ENCODE assay signal across 24 cellular contexts in genomic region chr19:17682273-17682672, GRCh38. TPM values are rescaled to one million over a fixed set of nuclear protein-coding genes. Genes with fewer than 3 reads are reported as not detected.
A peak's percentile ranks its signal among the peaks of the same experiment; 100 is the strongest.
DNase-seq lines count a peak whose midpoint lies in the region; ATAC-seq, FAIRE-seq and TF ChIP-seq lines count a peak whose summit lies in the region.
"Had no signal": no experiment of that assay in that cellular context is flagged by ENCODE, and none has a peak within 500 bp of the region (broad histone marks: within the 10 kb centered on the region; RNA-seq: fewer than 3 reads in every experiment).

No MANE protein-coding gene starts in this region.

- no peak for ATAC-seq in HepG2
- ATAC-seq in right lobe of liver, result no peak
- no peak for ATAC-seq in K562
- no peak for ATAC-seq in activated CD4-positive, CD25-positive, alpha-beta regulatory T cell treated with anti-CD3 and anti-CD28 coated beads, Interleukin-2, amount 50 U/mL, for 24 hours

- H3K36me3 ChIP-seq in HepG2 (replicated peaks in 1 of 2; ENCODE audit: control insufficient read depth in 1 of 2, insufficient read depth in 2 of 2, low read length in 2 of 2), result no peaks in the 10 kb centered on the region
- no peaks in the 10 kb centered on the region for H3K36me3 ChIP-seq in right lobe of liver
- no peaks in the 10 kb centered on the region for H3K36me3 ChIP-seq in HEK293 (ENCODE audit: control insufficient read depth in 2 of 2, insufficient read depth in 1 of 2, low read length in 2 of 2)
- no peaks in the 10 kb centered on the region for H3K36me3 ChIP-seq in K562 (ENCODE audit: control insufficient read depth, insufficient read depth, low read length)
- H3K36me3 ChIP-seq: BLaER1 had no signal

- peaks cover 5% of the 10 kb centered on the region for H3K9me3 Mint-ChIP-seq in glutamatergic neuron (ENCODE audit: unreplicated experiment)
- H3K9me3 Mint-ChIP-seq: CD4-positive, CD25-positive, alpha-beta regulatory T cell; CD8-positive, alpha-beta memory T cell had no signal

- DNase-seq in HepG2 (ENCODE audit: low spot score) (no peak), right lobe of liver (no peak), K562 (ENCODE audit: extremely low read depth in 1 of 4, low spot score in 3 of 4) (no peak), glutamatergic neuron (no peak), GM12891 (ENCODE audit: insufficient read length, low spot score) (no peak)
- DNase-seq: BE2C, C1 segment of cervical spinal cord, COR-L47, DMS 273 treated with DMSO at 0.1 percent for 48 hours, DMS153, DMS53, DMS79, GDM1 had no signal

- peak overlapping the region; percentile 28 for H3K27ac Mint-ChIP-seq in glutamatergic neuron (ENCODE audit: unreplicated experiment)
- H3K27ac Mint-ChIP-seq: CD14-positive monocyte; CD4-positive, alpha-beta memory T cell; CD4-positive, CD25-positive, alpha-beta regulatory T cell; CD8-positive, alpha-beta memory T cell had no signal

- intact Hi-C loops in HepG2 (cut with micrococcal nuclease; ENCODE audit: unreplicated experiment), result no loop called here
- intact Hi-C loops in right lobe of liver (cut with DNase I), result no loop called here
- intact Hi-C loops in K562 (cut with micrococcal nuclease), result no loop called here

- H3K79me2 ChIP-seq in HepG2 (ENCODE audit: insufficient read depth, low read length) (no peaks in the 10 kb centered on the region), K562 (ENCODE audit: control insufficient read depth, insufficient read depth, low read length) (no peaks in the 10 kb centered on the region)

- H3K4me3 Mint-ChIP-seq in glutamatergic neuron (ENCODE audit: unreplicated experiment), result peak overlapping the region; percentile 49
- H3K4me3 Mint-ChIP-seq: CD14-positive monocyte; CD4-positive, alpha-beta memory T cell; CD8-positive, alpha-beta memory T cell had no signal

- no peaks in the 10 kb centered on the region for H3K4me1 ChIP-seq in HepG2 (ENCODE audit: insufficient read depth, low read length)
- H3K4me1 ChIP-seq in right lobe of liver, result no peaks in the 10 kb centered on the region
- no peaks in the 10 kb centered on the region for H3K4me1 ChIP-seq in HEK293 (ENCODE audit: control insufficient read depth, insufficient read depth, low read length)
- peaks cover 8 to 25% of the 10 kb centered on the region in 2 experiments; a peak in 4 of 5 replicates for H3K4me1 ChIP-seq in K562 (replicated peaks in 1 of 2; ENCODE audit: control insufficient read depth in 2 of 2, insufficient read depth in 2 of 2, low read length in 2 of 2)
- H3K4me1 ChIP-seq: BE2C had no signal

- no peak for TF ChIP-seq CTCF in HepG2 (CRISPR knock-in tag; IDR thresholded peaks at IDR 0.05)
- no peak for TF ChIP-seq CTCF in right lobe of liver (IDR thresholded peaks at IDR 0.05)
- TF ChIP-seq CTCF in HEK293 (tag by site-specific recombination; IDR thresholded peaks at IDR 0.05), result no peak
- no peak for TF ChIP-seq CTCF in K562 (IDR thresholded peaks at IDR 0.05 in 2 of 3, conservative IDR thresholded peaks at IDR 0.05 in 1 of 3; ENCODE audit: insufficient read depth in 2 of 3, low read depth in 1 of 3, low read length in 3 of 3)
- TF ChIP-seq CTCF in glutamatergic neuron (IDR thresholded peaks at IDR 0.05; ENCODE audit: partially characterized antibody, unreplicated experiment), result no peak

- H3K9ac ChIP-seq in HepG2 (ENCODE audit: insufficient read depth, low read depth, low read length) (no peak overlapping the region), K562 (ENCODE audit: insufficient read depth in 1 of 2, low read depth in 2 of 2, low read length in 2 of 2) (no peak overlapping the region)
- H3K9ac ChIP-seq: BLaER1 had no signal

- TF ChIP-seq RAD21 in HepG2 (CRISPR knock-in tag; IDR thresholded peaks at IDR 0.05) (no peak), K562 (CRISPR knock-in tag; conservative IDR thresholded peaks at IDR 0.05 in 1 of 2, IDR thresholded peaks at IDR 0.05 in 1 of 2) (no peak)

- POLR2A ChIA-PET in HepG2 (lab: Yijun Ruan, JAX), result no interaction called here
- POLR2A ChIA-PET in HEK293 (lab: Yijun Ruan, JAX), result interaction anchor here (0.5 kb wide), 1 partner anchor 45 kb away, joined by 3 read pairs; no protein-coding TSS in a partner anchor
- POLR2A ChIA-PET in K562 (lab: Yijun Ruan, JAX), result interaction anchor here (0.6 kb wide), 2 partner anchors 75 to 94 kb away, joined by 3 read pairs; no protein-coding TSS in a partner anchor

- peaks cover 7% of the 10 kb centered on the region for H3K27me3 Mint-ChIP-seq in glutamatergic neuron (ENCODE audit: unreplicated experiment)

- no peak for FAIRE-seq in HepG2 (lab: Jason Lieb, UNC)
- FAIRE-seq in K562 (lab: Jason Lieb, UNC), result no peak
- FAIRE-seq in GM12891 (lab: Jason Lieb, UNC), result no peak
- FAIRE-seq: A204.1, GM12878, GM19239 had no signal

- TF ChIP-seq EP300 in HepG2 (IDR thresholded peaks at IDR 0.05; ENCODE audit: low read depth in 2 of 2, low read length in 2 of 2), result no peak
- TF ChIP-seq EP300 in HepG2 (CRISPR knock-in tag; IDR thresholded peaks at IDR 0.05; ENCODE audit: borderline replicate concordance), result no peak
- no peak for TF ChIP-seq EP300 in K562 (IDR thresholded peaks at IDR 0.05; ENCODE audit: low read length)

- TF ChIP-seq POLR2A in HepG2 (IDR thresholded peaks at IDR 0.05; ENCODE audit: insufficient read depth in 1 of 2, low read depth in 2 of 2, low read length in 2 of 2), result no peak
- TF ChIP-seq POLR2A in right lobe of liver (IDR thresholded peaks at IDR 0.05), result no peak
- no peak for TF ChIP-seq POLR2A in K562 (conservative IDR thresholded peaks at IDR 0.05)
- no peak for TF ChIP-seq POLR2A in GM12891 (IDR thresholded peaks at IDR 0.05; ENCODE audit: low read depth, low read length)

- H2AFZ ChIP-seq in HepG2 (ENCODE audit: low read length), result no peak overlapping the region
- H2AFZ ChIP-seq in K562 (ENCODE audit: low read depth, low read length), result no peak overlapping the region

- no peaks in the 10 kb centered on the region for H4K20me1 ChIP-seq in HepG2 (ENCODE audit: insufficient read depth, low read length)
- H4K20me1 ChIP-seq in K562 (replicated peaks; ENCODE audit: control insufficient read depth, insufficient read depth, low read length), result peaks cover 10% of the 10 kb centered on the region

- CTCF ChIA-PET in HepG2 (lab: Yijun Ruan, JAX; ENCODE audit: low intra/inter-chr PET ratio, low total read pairs) (no interaction called here), HEK293 (lab: Yijun Ruan, JAX) (interaction anchor here (0.7 kb wide), 1 partner anchor 8 kb away, joined by 3 read pairs; no protein-coding TSS in a partner anchor), K562 (lab: Yijun Ruan, JAX; ENCODE audit: low intra/inter-chr PET ratio) (no interaction called here)

- H3K9me3 ChIP-seq in HepG2 (ENCODE audit: low read length), result no peaks in the 10 kb centered on the region
- H3K9me3 ChIP-seq in right lobe of liver, result no peaks in the 10 kb centered on the region
- H3K9me3 ChIP-seq in HEK293 (ENCODE audit: control insufficient read depth, insufficient read depth, low read depth, low read length), result no peaks in the 10 kb centered on the region
- H3K9me3 ChIP-seq in K562 (replicated peaks; ENCODE audit: control insufficient read depth, insufficient read depth, low read depth, low read length), result no peaks in the 10 kb centered on the region
- H3K9me3 ChIP-seq: BE2C, BLaER1 had no signal

- in situ Hi-C loops in HepG2 (cut with HindIII; ENCODE audit: extremely low pct_ligation_motif_present, low pct_unique_long_range_greater_than_20kb), result no loop called here
- in situ Hi-C loops in K562 (cut with MboI), result no loop called here

- H3K27me3 ChIP-seq in HepG2 (ENCODE audit: control insufficient read depth in 1 of 2, insufficient read depth in 2 of 2, low read length in 2 of 2) (peaks cover 3 to 18% of the 10 kb centered on the region in 2 experiments; a peak in 3 of 5 replicates), right lobe of liver (no peaks in the 10 kb centered on the region), K562 (ENCODE audit: control insufficient read depth in 2 of 2, insufficient read depth in 2 of 2, low read length in 2 of 2) (peaks cover 0 to 5% of the 10 kb centered on the region in 2 experiments; a peak in 2 of 5 replicates)
- H3K27me3 ChIP-seq: BE2C had no signal

- H3K27ac ChIP-seq in HepG2 (ENCODE audit: extremely low read length, insufficient read depth, low read length) (no peak overlapping the region), right lobe of liver (no peak overlapping the region), HEK293 (ENCODE audit: extremely low read depth, low read depth, low read length) (no peak overlapping the region), K562 (ENCODE audit: extremely low read depth, low read depth, low read length) (no peak overlapping the region)
- H3K27ac ChIP-seq: 22Rv1, BLaER1 had no signal

- H3K4me3 ChIP-seq in HepG2 (replicated peaks in 1 of 3; ENCODE audit: insufficient read depth in 1 of 3, low read depth in 2 of 3, low read length in 3 of 3), result no peak overlapping the region
- H3K4me3 ChIP-seq in right lobe of liver, result no peak overlapping the region
- no peak overlapping the region for H3K4me3 ChIP-seq in HEK293 (ENCODE audit: low read depth, low read length)
- no peak overlapping the region for H3K4me3 ChIP-seq in K562
- H3K4me3 ChIP-seq: BLaER1, GM12878 had no signal

- H3K4me2 ChIP-seq in HepG2 (ENCODE audit: low read depth, low read length) (no peak overlapping the region), K562 (ENCODE audit: insufficient read depth, low read length) (no peak overlapping the region)
- H3K4me2 ChIP-seq: BLaER1 had no signal

- H3K36me3 Mint-ChIP-seq in glutamatergic neuron (ENCODE audit: unreplicated experiment), result peaks cover 6% of the 10 kb centered on the region
- H3K36me3 Mint-ChIP-seq: CD14-positive monocyte; CD4-positive, alpha-beta memory T cell; CD4-positive, CD25-positive, alpha-beta regulatory T cell; CD8-positive, alpha-beta memory T cell had no signal

- BruUV-seq in HepG2 (replicated peaks; lab: Mats Ljungman, UMichigan) (no TSS peak), K562 (replicated peaks; lab: Mats Ljungman, UMichigan) (no TSS peak)

- H3K4me1 Mint-ChIP-seq in glutamatergic neuron (ENCODE audit: low read depth, unreplicated experiment), result peaks cover 16% of the 10 kb centered on the region

- WGBS in HepG2 (ENCODE audit: low lambda C conversion rate), result 12% methylated on average over 5 of the region's 5 CpGs
- WGBS in right lobe of liver (ENCODE audit: insufficient coverage, low coverage, low lambda C conversion rate, missing lambda C conversion rate), result 43% methylated on average over 3 of the region's 5 CpGs
- 0% methylated on average over 5 of the region's 5 CpGs for whole genome bisulfite sequencing in K562 (ENCODE audit: insufficient coverage, low coverage, missing lambda C conversion rate)

- no peaks in the 10 kb centered on the region for H3K9me1 ChIP-seq in K562 (ENCODE audit: control insufficient read depth, insufficient read depth, low read length)

RNA-seq across cellular contexts. Expression of gene UNC13A, which starts 5.9 kb away (rescaled TPM):
- total RNA-seq in HepG2 (2016; rRNA removed; fragmentation: Illumina TruSeq; extraction: Trizol), result 0.07 and 0.11 TPM in 2 replicates
- total RNA-seq in HepG2 (2016; cell fraction: cytosol; rRNA removed; fragmentation: Illumina TruSeq; extraction: Trizol; ENCODE audit: low read depth), result not detected in 2 replicates
- total RNA-seq in HepG2 (2016; cell fraction: insoluble cytoplasmic fraction; rRNA removed; fragmentation: Illumina TruSeq; extraction: Trizol), result 0.09 TPM in 2 replicates
- total RNA-seq in HepG2 (2016; cell fraction: membrane; rRNA removed; fragmentation: Illumina TruSeq; extraction: Trizol), result 0.03 and 0.06 TPM in 2 replicates
- 0.09 and 0.16 TPM in 2 replicates for total RNA-seq in HepG2 (2016; cell fraction: nucleus; rRNA removed; fragmentation: Illumina TruSeq; extraction: Trizol)
- 0.34 and 0.45 TPM in 2 replicates for polyA plus RNA-seq in HepG2 (2011; rRNA removed)
- 0.09 and 0.10 TPM in 2 replicates for polyA plus RNA-seq in HepG2 (2011; cell fraction: cytosol; rRNA removed)
- 1.7 and 2.0 TPM in 2 replicates for polyA plus RNA-seq in HepG2 (2011; cell fraction: nucleus; rRNA removed)
- 0.17 and 0.20 TPM in 2 replicates for polyA plus RNA-seq in HepG2 (2012)
- polyA plus RNA-seq in HepG2 (2016; cell fraction: cytosol; fragmentation: Illumina TruSeq; extraction: Trizol; ENCODE audit: low read depth), result not detected in 2 replicates
- polyA plus RNA-seq in HepG2 (2016; cell fraction: insoluble cytoplasmic fraction; fragmentation: Illumina TruSeq; extraction: Trizol; ENCODE audit: low read depth), result 0.05 and 0.14 TPM in 2 replicates
- polyA plus RNA-seq in HepG2 (2016; cell fraction: membrane; fragmentation: Illumina TruSeq; extraction: Trizol; ENCODE audit: low read depth), result 0.02 TPM in 1 of 2 replicates, not detected in the other
- 0.40 and 0.84 TPM in 2 replicates for polyA plus RNA-seq in HepG2 (2016; cell fraction: nucleus; fragmentation: Illumina TruSeq; extraction: Trizol; ENCODE audit: insufficient read depth, low read depth)
- 0.24 and 0.63 TPM in 2 replicates for polyA minus RNA-seq in HepG2 (2011; rRNA and poly(A)+ RNA removed; ENCODE audit: low replicate concordance)
- 0.18 and 0.30 TPM in 2 replicates for polyA minus RNA-seq in HepG2 (2011; cell fraction: cytosol; rRNA and poly(A)+ RNA removed)
- polyA minus RNA-seq in HepG2 (2011; cell fraction: nucleus; rRNA and poly(A)+ RNA removed), result 0.62 and 1.2 TPM in 2 replicates
- under 1 TPM in 1 of 6 experiments, not detected in 5; 0.02 TPM for total RNA-seq in right lobe of liver
- total RNA-seq in K562 (2011; cell fraction: chromatin; rRNA removed; ENCODE audit: low replicate concordance), result 5.0 and 12.3 TPM in 2 replicates
- total RNA-seq in K562 (2011; cell fraction: nucleolus; rRNA removed), result 2.5 and 5.7 TPM in 2 replicates
- total RNA-seq in K562 (2011; cell fraction: nucleoplasm; rRNA removed), result 2.9 and 4.6 TPM in 2 replicates
- total RNA-seq in K562 (2014; rRNA removed), result 0.24 and 0.27 TPM in 2 replicates
- 0.18 and 0.19 TPM in 2 replicates for total RNA-seq in K562 (2014; rRNA removed; fragmentation: Illumina TruSeq; extraction: Trizol)
- 0.15 and 0.25 TPM in 2 replicates for total RNA-seq in K562 (2015; rRNA removed; fragmentation: Illumina TruSeq; extraction: Trizol)
- 0.13 and 0.38 TPM in 2 replicates for total RNA-seq in K562 (2021)
- polyA plus RNA-seq in K562 (2011; rRNA removed), result 0.34 and 1.0 TPM in 2 replicates
- 0.24 and 0.81 TPM in 2 replicates for polyA plus RNA-seq in K562 (2011; cell fraction: cytosol; rRNA removed)
- 1.5 and 8.3 TPM in 2 replicates for polyA plus RNA-seq in K562 (2011; cell fraction: nucleus; rRNA removed)
- 0.28 and 0.66 TPM in 2 replicates for polyA plus RNA-seq in K562 (2012)
- 0.28 and 0.31 TPM in 2 replicates for polyA plus RNA-seq in K562 (2014; fragmentation: Illumina TruSeq; extraction: Trizol)
- under 1 TPM; 0.03 to 0.04 TPM for polyA plus RNA-seq in K562 (2014; fragmentation: Nextera tagmentation; extraction: Ambion mirVana)
- polyA plus RNA-seq in K562 (2014; rRNA removed), result 0.16 and 0.20 TPM in 2 replicates
- 0.63 and 1.4 TPM in 2 replicates for polyA minus RNA-seq in K562 (2011; rRNA and poly(A)+ RNA removed)
- 0.27 and 0.95 TPM in 2 replicates for polyA minus RNA-seq in K562 (2011; cell fraction: cytosol; rRNA and poly(A)+ RNA removed)
- 1.1 and 2.3 TPM in 2 replicates for polyA minus RNA-seq in K562 (2011; cell fraction: nucleus; rRNA and poly(A)+ RNA removed)
- total RNA-seq in glutamatergic neuron (ENCODE audit: unreplicated experiment), result 79.7 TPM
- 0.10 TPM for polyA plus RNA-seq in GM12891 (2012; ENCODE audit: low read depth, missing spikeins)
- total RNA-seq: CD4-positive, CD25-positive, alpha-beta regulatory T cell; CD8-positive, alpha-beta memory T cell had no signal
- polyA plus RNA-seq: CD14-positive monocyte; CD4-positive, alpha-beta memory T cell; CD4-positive, CD25-positive, alpha-beta regulatory T cell; CD8-positive, alpha-beta memory T cell had no signal

RNA-seq across cellular contexts. Expression of gene MAP1S, which starts 37.0 kb away (rescaled TPM):
- total RNA-seq in HepG2 (2016; rRNA removed; fragmentation: Illumina TruSeq; extraction: Trizol), result 3.8 and 12.2 TPM in 2 replicates
- total RNA-seq in HepG2 (2016; cell fraction: cytosol; rRNA removed; fragmentation: Illumina TruSeq; extraction: Trizol; ENCODE audit: low read depth), result 2.4 and 2.8 TPM in 2 replicates
- total RNA-seq in HepG2 (2016; cell fraction: insoluble cytoplasmic fraction; rRNA removed; fragmentation: Illumina TruSeq; extraction: Trizol), result 6.4 and 9.5 TPM in 2 replicates
- total RNA-seq in HepG2 (2016; cell fraction: membrane; rRNA removed; fragmentation: Illumina TruSeq; extraction: Trizol), result 6.3 and 6.5 TPM in 2 replicates
- total RNA-seq in HepG2 (2016; cell fraction: nucleus; rRNA removed; fragmentation: Illumina TruSeq; extraction: Trizol), result 6.7 and 10.0 TPM in 2 replicates
- 7.3 and 8.2 TPM in 2 replicates for polyA plus RNA-seq in HepG2 (2011; rRNA removed)
- polyA plus RNA-seq in HepG2 (2011; cell fraction: cytosol; rRNA removed), result 3.3 and 5.6 TPM in 2 replicates
- polyA plus RNA-seq in HepG2 (2011; cell fraction: nucleus; rRNA removed), result 34.8 and 36.5 TPM in 2 replicates
- 18.2 and 28.7 TPM in 2 replicates for polyA plus RNA-seq in HepG2 (2012)
- polyA plus RNA-seq in HepG2 (2016; cell fraction: cytosol; fragmentation: Illumina TruSeq; extraction: Trizol; ENCODE audit: low read depth), result 1.0 and 1.3 TPM in 2 replicates
- 8.8 and 13.1 TPM in 2 replicates for polyA plus RNA-seq in HepG2 (2016; cell fraction: insoluble cytoplasmic fraction; fragmentation: Illumina TruSeq; extraction: Trizol; ENCODE audit: low read depth)
- polyA plus RNA-seq in HepG2 (2016; cell fraction: membrane; fragmentation: Illumina TruSeq; extraction: Trizol; ENCODE audit: low read depth), result 2.1 and 3.2 TPM in 2 replicates
- polyA plus RNA-seq in HepG2 (2016; cell fraction: nucleus; fragmentation: Illumina TruSeq; extraction: Trizol; ENCODE audit: insufficient read depth, low read depth), result 15.3 and 23.8 TPM in 2 replicates
- polyA minus RNA-seq in HepG2 (2011; rRNA and poly(A)+ RNA removed; ENCODE audit: low replicate concordance), result 37.6 and 52.5 TPM in 2 replicates
- polyA minus RNA-seq in HepG2 (2011; cell fraction: cytosol; rRNA and poly(A)+ RNA removed), result 19.4 and 24.6 TPM in 2 replicates
- polyA minus RNA-seq in HepG2 (2011; cell fraction: nucleus; rRNA and poly(A)+ RNA removed), result 10.9 and 11.4 TPM in 2 replicates
- 10 to 100 TPM; 11.1 to 31.3 (median 14.9) TPM for total RNA-seq in right lobe of liver
- 19.7 and 56.1 TPM in 2 replicates for total RNA-seq in K562 (2011; cell fraction: chromatin; rRNA removed; ENCODE audit: low replicate concordance)
- 33.4 and 40.5 TPM in 2 replicates for total RNA-seq in K562 (2011; cell fraction: nucleolus; rRNA removed)
- total RNA-seq in K562 (2011; cell fraction: nucleoplasm; rRNA removed), result 34.0 and 46.6 TPM in 2 replicates
- total RNA-seq in K562 (2014; rRNA removed), result 23.0 and 36.9 TPM in 2 replicates
- total RNA-seq in K562 (2014; rRNA removed; fragmentation: Illumina TruSeq; extraction: Trizol), result 3.0 and 5.3 TPM in 2 replicates
- 9.5 and 11.0 TPM in 2 replicates for total RNA-seq in K562 (2015; rRNA removed; fragmentation: Illumina TruSeq; extraction: Trizol)
- 79.8 and 81.0 TPM in 2 replicates for total RNA-seq in K562 (2021)
- 5.9 and 18.2 TPM in 2 replicates for polyA plus RNA-seq in K562 (2011; rRNA removed)
- 11.0 and 28.6 TPM in 2 replicates for polyA plus RNA-seq in K562 (2011; cell fraction: cytosol; rRNA removed)
- polyA plus RNA-seq in K562 (2011; cell fraction: nucleus; rRNA removed), result 17.9 and 37.4 TPM in 2 replicates
- 85.3 and 93.8 TPM in 2 replicates for polyA plus RNA-seq in K562 (2012)
- polyA plus RNA-seq in K562 (2014; fragmentation: Illumina TruSeq; extraction: Trizol), result 33.0 and 48.4 TPM in 2 replicates
- polyA plus RNA-seq in K562 (2014; fragmentation: Nextera tagmentation; extraction: Ambion mirVana), result 1 to 10 TPM; 2.0 to 3.0 TPM
- 12.2 and 13.9 TPM in 2 replicates for polyA plus RNA-seq in K562 (2014; rRNA removed)
- 12.8 and 15.3 TPM in 2 replicates for polyA minus RNA-seq in K562 (2011; rRNA and poly(A)+ RNA removed)
- 65.8 and 95.4 TPM in 2 replicates for polyA minus RNA-seq in K562 (2011; cell fraction: cytosol; rRNA and poly(A)+ RNA removed)
- 15.6 and 19.3 TPM in 2 replicates for polyA minus RNA-seq in K562 (2011; cell fraction: nucleus; rRNA and poly(A)+ RNA removed)
- total RNA-seq in glutamatergic neuron (ENCODE audit: unreplicated experiment), result 111 TPM
- polyA plus RNA-seq in GM12891 (2012; ENCODE audit: low read depth, missing spikeins), result 56.4 TPM
